1 cellular context compared by ENCODE assay signal in the genomic region with DNA sequence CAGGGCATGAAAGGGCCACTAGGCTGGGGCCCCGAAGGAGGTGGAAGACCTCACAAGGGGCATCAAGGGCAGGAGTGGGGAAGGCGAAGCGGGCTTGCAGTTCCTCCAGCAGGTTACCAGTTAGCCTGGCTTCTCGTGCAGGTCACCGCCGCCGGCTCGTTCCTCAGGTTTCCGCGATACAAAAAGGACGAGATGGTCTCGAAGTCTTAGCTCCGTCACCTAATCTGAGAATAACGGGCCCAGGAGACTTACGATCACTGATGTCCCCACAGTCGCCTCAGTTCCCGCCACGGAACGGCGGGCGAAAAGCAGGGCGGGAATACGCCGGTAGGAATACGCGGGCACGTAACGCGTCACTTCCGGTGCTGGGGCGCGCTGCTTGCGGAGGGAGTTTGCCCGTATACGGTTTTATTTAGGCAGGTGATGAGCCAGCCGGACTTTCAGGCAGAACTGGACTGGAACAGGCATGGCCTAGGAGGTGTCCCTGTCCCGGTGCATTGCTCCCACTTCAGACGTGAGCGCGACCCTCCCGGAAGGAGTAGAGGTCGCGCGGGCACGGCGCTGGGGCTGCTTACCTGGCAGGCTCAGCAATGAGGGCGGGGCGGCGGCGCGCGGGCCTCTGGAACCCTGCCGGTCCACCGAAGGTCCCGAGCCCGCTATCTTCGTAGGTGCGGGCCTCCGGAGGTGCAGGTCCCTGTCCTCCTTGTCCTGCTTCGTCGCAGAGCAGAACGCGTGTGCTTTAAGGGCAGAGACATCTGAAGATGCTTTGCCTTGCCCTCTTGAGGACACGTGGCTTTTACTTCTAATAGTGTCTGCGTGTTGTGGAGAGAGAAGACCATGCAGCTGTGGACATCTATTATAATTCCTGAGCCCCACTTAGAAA.
A peak's percentile ranks its signal among the peaks of the same experiment; 100 is the strongest.
TF ChIP-seq lines count a peak whose summit lies in the region.

A gene with protein sequence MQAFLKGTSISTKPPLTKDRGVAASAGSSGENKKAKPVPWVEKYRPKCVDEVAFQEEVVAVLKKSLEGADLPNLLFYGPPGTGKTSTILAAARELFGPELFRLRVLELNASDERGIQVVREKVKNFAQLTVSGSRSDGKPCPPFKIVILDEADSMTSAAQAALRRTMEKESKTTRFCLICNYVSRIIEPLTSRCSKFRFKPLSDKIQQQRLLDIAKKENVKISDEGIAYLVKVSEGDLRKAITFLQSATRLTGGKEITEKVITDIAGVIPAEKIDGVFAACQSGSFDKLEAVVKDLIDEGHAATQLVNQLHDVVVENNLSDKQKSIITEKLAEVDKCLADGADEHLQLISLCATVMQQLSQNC (minus strand): TSS at position 310 of the 883 bp plus-strand sequence. CDS start 1,769 bp downstream, outside the sequence.

TF ChIP-seq in HepG2, 621 proteins besides CTCF, POLR2A, EP300 and RAD21 (continues in another document):
- TF ChIP-seq, protein P1, sequence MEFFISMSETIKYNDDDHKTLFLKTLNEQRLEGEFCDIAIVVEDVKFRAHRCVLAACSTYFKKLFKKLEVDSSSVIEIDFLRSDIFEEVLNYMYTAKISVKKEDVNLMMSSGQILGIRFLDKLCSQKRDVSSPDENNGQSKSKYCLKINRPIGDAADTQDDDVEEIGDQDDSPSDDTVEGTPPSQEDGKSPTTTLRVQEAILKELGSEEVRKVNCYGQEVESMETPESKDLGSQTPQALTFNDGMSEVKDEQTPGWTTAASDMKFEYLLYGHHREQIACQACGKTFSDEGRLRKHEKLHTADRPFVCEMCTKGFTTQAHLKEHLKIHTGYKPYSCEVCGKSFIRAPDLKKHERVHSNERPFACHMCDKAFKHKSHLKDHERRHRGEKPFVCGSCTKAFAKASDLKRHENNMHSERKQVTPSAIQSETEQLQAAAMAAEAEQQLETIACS (CRISPR knock-in tag; IDR thresholded peaks at IDR 0.05): peak; percentile 80
- TF ChIP-seq, protein P2, sequence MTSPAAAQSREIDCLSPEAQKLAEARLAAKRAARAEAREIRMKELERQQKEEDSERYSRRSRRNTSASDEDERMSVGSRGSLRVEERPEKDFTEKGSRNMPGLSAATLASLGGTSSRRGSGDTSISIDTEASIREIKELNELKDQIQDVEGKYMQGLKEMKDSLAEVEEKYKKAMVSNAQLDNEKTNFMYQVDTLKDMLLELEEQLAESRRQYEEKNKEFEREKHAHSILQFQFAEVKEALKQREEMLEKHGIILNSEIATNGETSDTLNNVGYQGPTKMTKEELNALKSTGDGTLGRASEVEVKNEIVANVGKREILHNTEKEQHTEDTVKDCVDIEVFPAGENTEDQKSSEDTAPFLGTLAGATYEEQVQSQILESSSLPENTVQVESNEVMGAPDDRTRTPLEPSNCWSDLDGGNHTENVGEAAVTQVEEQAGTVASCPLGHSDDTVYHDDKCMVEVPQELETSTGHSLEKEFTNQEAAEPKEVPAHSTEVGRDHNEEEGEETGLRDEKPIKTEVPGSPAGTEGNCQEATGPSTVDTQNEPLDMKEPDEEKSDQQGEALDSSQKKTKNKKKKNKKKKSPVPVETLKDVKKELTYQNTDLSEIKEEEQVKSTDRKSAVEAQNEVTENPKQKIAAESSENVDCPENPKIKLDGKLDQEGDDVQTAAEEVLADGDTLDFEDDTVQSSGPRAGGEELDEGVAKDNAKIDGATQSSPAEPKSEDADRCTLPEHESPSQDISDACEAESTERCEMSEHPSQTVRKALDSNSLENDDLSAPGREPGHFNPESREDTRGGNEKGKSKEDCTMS (CRISPR knock-in tag; conservative IDR thresholded peaks at IDR 0.05): no peak
- TF ChIP-seq ARNTL (CRISPR knock-in tag; IDR thresholded peaks at IDR 0.05) (peak; percentile 67), MTA1 (CRISPR knock-in tag; IDR thresholded peaks at IDR 0.05; ENCODE audit: borderline replicate concordance) (no peak; the same call in 1 of the 2 replicates), HOXA3 (CRISPR knock-in tag; IDR thresholded peaks at IDR 0.05) (peak; percentile 94), ZNF383 (CRISPR knock-in tag; IDR thresholded peaks at IDR 0.05; ENCODE audit: borderline replicate concordance) (no peak), MATR3 (CRISPR knock-in tag; IDR thresholded peaks at IDR 0.05) (no peak), STAT5B (CRISPR knock-in tag; IDR thresholded peaks at IDR 0.05) (no peak), KAT2B (IDR thresholded peaks at IDR 0.05; ENCODE audit: borderline replicate concordance, low read depth, low read length) (no peak), ZNF615 (CRISPR knock-in tag; IDR thresholded peaks at IDR 0.05; ENCODE audit: borderline replicate concordance) (peak; percentile 27; the same call in 1 of the 2 replicates), SIN3A (IDR thresholded peaks at IDR 0.05; ENCODE audit: borderline replicate concordance, low read depth, low read length) (peak; percentile 86; the same call in 1 of the 2 replicates), ZNF746 (CRISPR knock-in tag; IDR thresholded peaks at IDR 0.05) (0 out of 2 replicates have a peak, but pooled peaks have one; percentile 48), NPAS2 (CRISPR knock-in tag; IDR thresholded peaks at IDR 0.05; ENCODE audit: borderline replicate concordance) (no peak), SIN3B (IDR thresholded peaks at IDR 0.05; ENCODE audit: low read length) (peak; percentile 82), SUZ12 (IDR thresholded peaks at IDR 0.05; ENCODE audit: low read depth, low read length) (no peak), ZFP62 (CRISPR knock-in tag; IDR thresholded peaks at IDR 0.05) (no peak), GPN1 (CRISPR knock-in tag; IDR thresholded peaks at IDR 0.05; ENCODE audit: borderline replicate concordance) (no peak), HOXA5 (CRISPR knock-in tag; IDR thresholded peaks at IDR 0.05) (peak; percentile 55; the same call in 1 of the 2 replicates), SOX5 (CRISPR knock-in tag; IDR thresholded peaks at IDR 0.05; ENCODE audit: borderline replicate concordance) (peak; percentile 50; the same call in 1 of the 2 replicates), TCF7L2 (IDR thresholded peaks at IDR 0.05; ENCODE audit: low read depth, low read length) (no peak), SAP130 (CRISPR knock-in tag; IDR thresholded peaks at IDR 0.05; ENCODE audit: low read depth) (peak; percentile 98), SP5 (CRISPR knock-in tag; IDR thresholded peaks at IDR 0.05; ENCODE audit: borderline replicate concordance, low read depth) (no peak), THYN1 (CRISPR knock-in tag; IDR thresholded peaks at IDR 0.05; ENCODE audit: borderline replicate concordance, low read depth) (no peak), ZNF460 (CRISPR knock-in tag; IDR thresholded peaks at IDR 0.05; ENCODE audit: borderline replicate concordance) (no peak), RBAK (CRISPR knock-in tag; IDR thresholded peaks at IDR 0.05) (no peak), ZNF33B (CRISPR knock-in tag; IDR thresholded peaks at IDR 0.05) (peak; percentile 80; the same call in 1 of the 2 replicates), NFE2L2 (IDR thresholded peaks at IDR 0.05; ENCODE audit: low read length) (no peak), MZF1 (CRISPR knock-in tag; IDR thresholded peaks at IDR 0.05; ENCODE audit: borderline replicate concordance) (no peak), WIZ (CRISPR knock-in tag; IDR thresholded peaks at IDR 0.05) (no peak)
- TF ChIP-seq, protein P3, sequence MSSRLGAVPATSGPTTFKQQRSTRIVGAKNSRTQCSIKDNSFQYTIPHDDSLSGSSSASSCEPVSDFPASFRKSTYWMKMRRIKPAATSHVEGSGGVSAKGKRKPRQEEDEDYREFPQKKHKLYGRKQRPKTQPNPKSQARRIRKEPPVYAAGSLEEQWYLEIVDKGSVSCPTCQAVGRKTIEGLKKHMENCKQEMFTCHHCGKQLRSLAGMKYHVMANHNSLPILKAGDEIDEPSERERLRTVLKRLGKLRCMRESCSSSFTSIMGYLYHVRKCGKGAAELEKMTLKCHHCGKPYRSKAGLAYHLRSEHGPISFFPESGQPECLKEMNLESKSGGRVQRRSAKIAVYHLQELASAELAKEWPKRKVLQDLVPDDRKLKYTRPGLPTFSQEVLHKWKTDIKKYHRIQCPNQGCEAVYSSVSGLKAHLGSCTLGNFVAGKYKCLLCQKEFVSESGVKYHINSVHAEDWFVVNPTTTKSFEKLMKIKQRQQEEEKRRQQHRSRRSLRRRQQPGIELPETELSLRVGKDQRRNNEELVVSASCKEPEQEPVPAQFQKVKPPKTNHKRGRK (CRISPR knock-in tag; IDR thresholded peaks at IDR 0.05): no peak
- TF ChIP-seq, protein P4, sequence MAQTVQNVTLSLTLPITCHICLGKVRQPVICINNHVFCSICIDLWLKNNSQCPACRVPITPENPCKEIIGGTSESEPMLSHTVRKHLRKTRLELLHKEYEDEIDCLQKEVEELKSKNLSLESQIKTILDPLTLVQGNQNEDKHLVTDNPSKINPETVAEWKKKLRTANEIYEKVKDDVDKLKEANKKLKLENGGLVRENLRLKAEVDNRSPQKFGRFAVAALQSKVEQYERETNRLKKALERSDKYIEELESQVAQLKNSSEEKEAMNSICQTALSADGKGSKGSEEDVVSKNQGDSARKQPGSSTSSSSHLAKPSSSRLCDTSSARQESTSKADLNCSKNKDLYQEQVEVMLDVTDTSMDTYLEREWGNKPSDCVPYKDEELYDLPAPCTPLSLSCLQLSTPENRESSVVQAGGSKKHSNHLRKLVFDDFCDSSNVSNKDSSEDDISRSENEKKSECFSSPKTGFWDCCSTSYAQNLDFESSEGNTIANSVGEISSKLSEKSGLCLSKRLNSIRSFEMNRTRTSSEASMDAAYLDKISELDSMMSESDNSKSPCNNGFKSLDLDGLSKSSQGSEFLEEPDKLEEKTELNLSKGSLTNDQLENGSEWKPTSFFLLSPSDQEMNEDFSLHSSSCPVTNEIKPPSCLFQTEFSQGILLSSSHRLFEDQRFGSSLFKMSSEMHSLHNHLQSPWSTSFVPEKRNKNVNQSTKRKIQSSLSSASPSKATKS (CRISPR knock-in tag; IDR thresholded peaks at IDR 0.05): peak; percentile 77; the same call in 1 of the 2 replicates
- TF ChIP-seq, protein P5, sequence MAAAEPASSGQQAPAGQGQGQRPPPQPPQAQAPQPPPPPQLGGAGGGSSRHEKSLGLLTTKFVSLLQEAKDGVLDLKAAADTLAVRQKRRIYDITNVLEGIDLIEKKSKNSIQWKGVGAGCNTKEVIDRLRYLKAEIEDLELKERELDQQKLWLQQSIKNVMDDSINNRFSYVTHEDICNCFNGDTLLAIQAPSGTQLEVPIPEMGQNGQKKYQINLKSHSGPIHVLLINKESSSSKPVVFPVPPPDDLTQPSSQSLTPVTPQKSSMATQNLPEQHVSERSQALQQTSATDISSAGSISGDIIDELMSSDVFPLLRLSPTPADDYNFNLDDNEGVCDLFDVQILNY (CRISPR knock-in tag; conservative IDR thresholded peaks at IDR 0.05): peak; percentile 99
- TF ChIP-seq, protein P6, sequence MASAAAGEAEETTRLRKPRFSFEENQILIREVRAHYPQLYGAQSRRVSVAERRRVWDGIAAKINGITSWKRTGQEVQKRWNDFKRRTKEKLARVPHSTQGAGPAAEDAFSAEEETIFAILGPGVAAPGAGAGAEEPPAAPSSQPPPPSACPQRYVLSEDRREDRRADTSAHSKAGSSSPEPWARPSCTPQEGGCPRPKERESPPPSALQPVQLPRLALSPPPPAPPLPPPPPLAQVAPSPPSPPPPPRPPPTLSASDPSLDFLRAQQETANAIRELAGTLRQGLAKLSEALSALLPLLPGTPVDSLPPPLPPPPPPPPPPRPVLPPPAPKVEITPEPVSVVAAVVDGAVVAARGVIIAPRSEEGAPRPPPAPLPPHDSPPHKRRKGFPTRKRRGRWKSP (CRISPR knock-in tag; IDR thresholded peaks at IDR 0.05): peak; percentile 75; the same call in 1 of the 2 replicates
- TF ChIP-seq, protein P7, sequence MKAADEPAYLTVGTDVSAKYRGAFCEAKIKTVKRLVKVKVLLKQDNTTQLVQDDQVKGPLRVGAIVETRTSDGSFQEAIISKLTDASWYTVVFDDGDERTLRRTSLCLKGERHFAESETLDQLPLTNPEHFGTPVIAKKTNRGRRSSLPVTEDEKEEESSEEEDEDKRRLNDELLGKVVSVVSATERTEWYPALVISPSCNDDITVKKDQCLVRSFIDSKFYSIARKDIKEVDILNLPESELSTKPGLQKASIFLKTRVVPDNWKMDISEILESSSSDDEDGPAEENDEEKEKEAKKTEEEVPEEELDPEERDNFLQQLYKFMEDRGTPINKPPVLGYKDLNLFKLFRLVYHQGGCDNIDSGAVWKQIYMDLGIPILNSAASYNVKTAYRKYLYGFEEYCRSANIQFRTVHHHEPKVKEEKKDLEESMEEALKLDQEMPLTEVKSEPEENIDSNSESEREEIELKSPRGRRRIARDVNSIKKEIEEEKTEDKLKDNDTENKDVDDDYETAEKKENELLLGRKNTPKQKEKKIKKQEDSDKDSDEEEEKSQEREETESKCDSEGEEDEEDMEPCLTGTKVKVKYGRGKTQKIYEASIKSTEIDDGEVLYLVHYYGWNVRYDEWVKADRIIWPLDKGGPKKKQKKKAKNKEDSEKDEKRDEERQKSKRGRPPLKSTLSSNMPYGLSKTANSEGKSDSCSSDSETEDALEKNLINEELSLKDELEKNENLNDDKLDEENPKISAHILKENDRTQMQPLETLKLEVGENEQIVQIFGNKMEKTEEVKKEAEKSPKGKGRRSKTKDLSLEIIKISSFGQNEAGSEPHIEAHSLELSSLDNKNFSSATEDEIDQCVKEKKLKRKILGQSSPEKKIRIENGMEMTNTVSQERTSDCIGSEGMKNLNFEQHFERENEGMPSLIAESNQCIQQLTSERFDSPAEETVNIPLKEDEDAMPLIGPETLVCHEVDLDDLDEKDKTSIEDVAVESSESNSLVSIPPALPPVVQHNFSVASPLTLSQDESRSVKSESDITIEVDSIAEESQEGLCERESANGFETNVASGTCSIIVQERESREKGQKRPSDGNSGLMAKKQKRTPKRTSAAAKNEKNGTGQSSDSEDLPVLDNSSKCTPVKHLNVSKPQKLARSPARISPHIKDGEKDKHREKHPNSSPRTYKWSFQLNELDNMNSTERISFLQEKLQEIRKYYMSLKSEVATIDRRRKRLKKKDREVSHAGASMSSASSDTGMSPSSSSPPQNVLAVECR (CRISPR knock-in tag; IDR thresholded peaks at IDR 0.05; ENCODE audit: borderline replicate concordance): peak; percentile 97
- TF ChIP-seq, protein P8, sequence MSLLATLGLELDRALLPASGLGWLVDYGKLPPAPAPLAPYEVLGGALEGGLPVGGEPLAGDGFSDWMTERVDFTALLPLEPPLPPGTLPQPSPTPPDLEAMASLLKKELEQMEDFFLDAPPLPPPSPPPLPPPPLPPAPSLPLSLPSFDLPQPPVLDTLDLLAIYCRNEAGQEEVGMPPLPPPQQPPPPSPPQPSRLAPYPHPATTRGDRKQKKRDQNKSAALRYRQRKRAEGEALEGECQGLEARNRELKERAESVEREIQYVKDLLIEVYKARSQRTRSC (CRISPR knock-in tag; IDR thresholded peaks at IDR 0.05; ENCODE audit: low read depth): no peak
- TF ChIP-seq, protein P9, sequence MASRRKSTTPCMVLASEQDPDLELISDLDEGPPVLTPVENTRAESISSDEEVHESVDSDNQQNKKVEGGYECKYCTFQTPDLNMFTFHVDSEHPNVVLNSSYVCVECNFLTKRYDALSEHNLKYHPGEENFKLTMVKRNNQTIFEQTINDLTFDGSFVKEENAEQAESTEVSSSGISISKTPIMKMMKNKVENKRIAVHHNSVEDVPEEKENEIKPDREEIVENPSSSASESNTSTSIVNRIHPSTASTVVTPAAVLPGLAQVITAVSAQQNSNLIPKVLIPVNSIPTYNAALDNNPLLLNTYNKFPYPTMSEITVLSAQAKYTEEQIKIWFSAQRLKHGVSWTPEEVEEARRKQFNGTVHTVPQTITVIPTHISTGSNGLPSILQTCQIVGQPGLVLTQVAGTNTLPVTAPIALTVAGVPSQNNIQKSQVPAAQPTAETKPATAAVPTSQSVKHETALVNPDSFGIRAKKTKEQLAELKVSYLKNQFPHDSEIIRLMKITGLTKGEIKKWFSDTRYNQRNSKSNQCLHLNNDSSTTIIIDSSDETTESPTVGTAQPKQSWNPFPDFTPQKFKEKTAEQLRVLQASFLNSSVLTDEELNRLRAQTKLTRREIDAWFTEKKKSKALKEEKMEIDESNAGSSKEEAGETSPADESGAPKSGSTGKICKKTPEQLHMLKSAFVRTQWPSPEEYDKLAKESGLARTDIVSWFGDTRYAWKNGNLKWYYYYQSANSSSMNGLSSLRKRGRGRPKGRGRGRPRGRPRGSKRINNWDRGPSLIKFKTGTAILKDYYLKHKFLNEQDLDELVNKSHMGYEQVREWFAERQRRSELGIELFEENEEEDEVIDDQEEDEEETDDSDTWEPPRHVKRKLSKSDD (CRISPR knock-in tag; IDR thresholded peaks at IDR 0.05; ENCODE audit: low read depth): peak; percentile 84
